ENCODE assay signal across 10 cellular contexts in genomic region chr21:38839683-38840286, GRCh38. TPM values are rescaled to one million over a fixed set of nuclear protein-coding genes. Genes with fewer than 3 reads are reported as not detected.
DNase-seq lines count a peak whose midpoint lies in the region; ATAC-seq, FAIRE-seq and TF ChIP-seq lines count a peak whose summit lies in the region.
"Had no signal": no experiment of that assay in that cellular context is flagged by ENCODE, and none has a peak within 500 bp of the region (broad histone marks: within the 10 kb centered on the region; RNA-seq: fewer than 3 reads in every experiment).

No MANE protein-coding gene starts in this region.

- H2AFZ ChIP-seq in PC-3 (ENCODE audit: low read length), result peak overlapping the region; percentile 52

- DNase-seq in activated CD4-positive, alpha-beta T cell treated with anti-CD3 and anti-CD28 coated beads for 48 hours, result peak; percentile 61
- no peak for DNase-seq in activated CD4-positive, alpha-beta T cell treated with anti-CD3 and anti-CD28 coated beads, Interleukin-2, amount 50 U/mL, for 4 hours
- DNase-seq in PC-3, result peak; percentile 95
- DNase-seq in D721Med (ENCODE audit: insufficient read length, low spot score), result no peak
- DNase-seq: NCI-H1417, small intestine had no signal

- no peak for FAIRE-seq in D721Med (lab: Jason Lieb, UNC)
- FAIRE-seq: small intestine had no signal

- peak; percentile 92 for ATAC-seq in PC-3
- ATAC-seq in GM19351 (IDR thresholded peaks at IDR 0.05; ENCODE audit: unreplicated experiment), result no peak
- no peak for ATAC-seq in GM19324 (IDR thresholded peaks at IDR 0.05; ENCODE audit: low FRiP score, unreplicated experiment)

- H3K79me2 ChIP-seq in PC-3 (ENCODE audit: low read length), result no peaks in the 10 kb centered on the region

- peak overlapping the region; percentile 85 for H3K27ac ChIP-seq in PC-3 (ENCODE audit: low read length)
- peak overlapping the region; percentile 1 to 76 for H3K27ac ChIP-seq in esophagus (ENCODE audit: low read depth in 2 of 2, low read length in 1 of 2)

- TF ChIP-seq CTCF in PC-3 (conservative IDR thresholded peaks at IDR 0.05; ENCODE audit: low read depth, low read length), result no peak
- no peak for TF ChIP-seq CTCF in D721Med (IDR thresholded peaks at IDR 0.05; ENCODE audit: insufficient read depth, missing control alignments)

- peak overlapping the region; percentile 66 for H3K4me2 ChIP-seq in PC-3 (ENCODE audit: low read length)
- H3K4me2 ChIP-seq in skeletal muscle satellite cell (ENCODE audit: low read length), result peak overlapping the region; percentile 66

- H3K4me1 ChIP-seq in PC-3 (ENCODE audit: insufficient read depth, low read length), result peaks cover 38% of the 10 kb centered on the region
- H3K4me1 ChIP-seq in esophagus (ENCODE audit: control insufficient read depth in 2 of 2, insufficient read depth in 2 of 2, low read length in 1 of 2), result peaks cover 0 to 4% of the 10 kb centered on the region in 2 donors
- peaks cover 53% of the 10 kb centered on the region for H3K4me1 ChIP-seq in skeletal muscle satellite cell (ENCODE audit: control insufficient read depth, insufficient read depth, low read length)

- 0 out of 2 replicates have a peak overlapping the region, but pooled peaks have one; percentile 15 for H3K4me3 ChIP-seq in PC-3 (ENCODE audit: low read length)
- H3K4me3 ChIP-seq in esophagus (ENCODE audit: low read depth in 1 of 2, low read length in 2 of 2), result no peak overlapping the region
- peak overlapping the region; percentile 46 for H3K4me3 ChIP-seq in skeletal muscle satellite cell (ENCODE audit: low read length)

- no peaks in the 10 kb centered on the region for H3K9me2 ChIP-seq in PC-3 (replicated peaks; ENCODE audit: low read length)

- H3F3A ChIP-seq in PC-3 (ENCODE audit: low read length, unreplicated experiment), result peaks cover 12% of the 10 kb centered on the region

- H4K20me1 ChIP-seq in PC-3 (ENCODE audit: low read length), result no peaks in the 10 kb centered on the region

- CTCF ChIA-PET in PC-3 (lab: Charles Lee), result interaction anchor here (0.8 to 0.9 kb wide), 2 partner anchors 14 to 32 kb away, joined by 3 to 5 read pairs; no protein-coding TSS in a partner anchor

- H3K9me3 ChIP-seq in PC-3 (ENCODE audit: low read length) (no peaks in the 10 kb centered on the region), esophagus (ENCODE audit: control insufficient read depth in 2 of 2, insufficient read depth in 1 of 2, low read depth in 1 of 2, low read length in 1 of 2) (no peaks in the 10 kb centered on the region), skeletal muscle satellite cell (replicated peaks; ENCODE audit: low read length) (no peaks in the 10 kb centered on the region)

- 62 to 69% methylated on average over 5 of the region's 5 CpGs for WGBS in esophagus, 2 donors

- POLR2A ChIA-PET in PC-3 (lab: Charles Lee; ENCODE audit: unreplicated experiment), result interaction anchor here (0.6 to 1.1 kb wide), 2 partner anchors 32 to 1326 kb away, joined by 4 to 5 read pairs; no protein-coding TSS in a partner anchor

- H3K36me3 ChIP-seq in PC-3 (ENCODE audit: low read depth, low read length) (no peaks in the 10 kb centered on the region), esophagus (ENCODE audit: control insufficient read depth in 2 of 2, insufficient read depth in 2 of 2, low read length in 1 of 2) (no peaks in the 10 kb centered on the region), skeletal muscle satellite cell (ENCODE audit: insufficient read depth, low read length) (no peaks in the 10 kb centered on the region)

- H3K27me3 ChIP-seq in PC-3 (ENCODE audit: low read length) (no peaks in the 10 kb centered on the region), esophagus (ENCODE audit: control insufficient read depth in 1 of 2, insufficient read depth in 2 of 2, low read length in 2 of 2) (no peaks in the 10 kb centered on the region), skeletal muscle satellite cell (ENCODE audit: control insufficient read depth, insufficient read depth, low read length) (no peaks in the 10 kb centered on the region)

- intact Hi-C loops in PC-3 (cut with micrococcal nuclease), result loop anchor here (1.0 kb wide), 1 partner anchor 28 kb away; no protein-coding TSS in a partner anchor

- no TSS peak for BruUV-seq in PC-3 (replicated peaks; lab: Mats Ljungman, UMichigan)

- H3K9ac ChIP-seq in PC-3 (ENCODE audit: low read length), result peak overlapping the region; percentile 58
- H3K9ac ChIP-seq in skeletal muscle satellite cell (ENCODE audit: low read depth, low read length), result peak overlapping the region; percentile 61

RNA-seq across cellular contexts. Expression of gene ETS2, which starts 34.1 kb away (rescaled TPM):
- 127 and 146 TPM in 2 replicates for total RNA-seq in PC-3 (2014; rRNA removed)
- 10 to 100 TPM; 33.6 to 53.3 TPM for polyA plus RNA-seq in esophagus
- total RNA-seq in skeletal muscle satellite cell (2012; rRNA removed), result 6.3 and 7.4 TPM in 2 replicates

Comparison
In these comparisons a context has a peak if more than half of its experiments do, and no peak if none do; other contexts are left out.
1. DNase-seq: peak in activated CD4-positive, alpha-beta T cell treated with anti-CD3 and anti-CD28 coated beads for 48 hours (single experiment) and PC-3 (single experiment); none in activated CD4-positive, alpha-beta T cell treated with anti-CD3 and anti-CD28 coated beads, Interleukin-2, amount 50 U/mL, for 4 hours (0 of 2) and D721Med (single experiment).
2. H3K4me3 ChIP-seq: peak in PC-3 (single experiment) and skeletal muscle satellite cell (single experiment); none in esophagus (0 of 2).